In the genomic region with DNA sequence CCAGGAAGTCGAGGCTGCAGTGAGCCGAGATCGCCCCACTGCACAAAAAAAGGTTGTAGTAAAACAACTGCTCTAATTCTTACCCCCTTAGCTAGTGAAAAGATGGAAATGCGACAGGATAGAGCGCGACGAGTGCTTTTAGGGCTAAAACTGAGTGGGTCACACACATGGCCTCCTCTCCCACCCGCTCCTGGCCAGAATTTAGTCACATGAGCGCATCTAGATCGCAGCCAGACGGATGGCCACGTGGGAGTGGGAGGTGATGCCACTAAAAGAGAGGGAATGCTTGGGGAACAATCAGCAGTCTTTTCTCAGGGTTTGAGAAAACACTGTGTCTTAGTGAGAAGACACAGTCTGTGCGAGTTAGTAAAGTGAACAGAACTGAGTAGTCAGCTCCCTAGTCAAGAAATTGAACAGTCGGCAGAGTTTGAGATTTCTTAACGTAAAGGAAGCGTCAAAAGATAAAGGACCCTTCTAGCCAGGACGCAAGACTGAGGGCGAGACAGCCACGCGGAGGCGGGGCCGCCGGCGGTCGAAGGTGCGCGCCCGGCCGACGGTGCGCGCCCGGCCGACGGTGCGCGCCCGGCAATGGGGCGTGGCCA, we compare ENCODE assay signal across 8 cellular contexts. TPM values are rescaled to one million over a fixed set of nuclear protein-coding genes. Genes with fewer than 3 reads are reported as not detected.
A peak's percentile ranks its signal among the peaks of the same experiment; 100 is the strongest.
DNase-seq lines count a peak whose midpoint lies in the region; ATAC-seq and TF ChIP-seq lines count a peak whose summit lies in the region.

No MANE protein-coding gene starts in this region.

- peaks cover 11% of the 10 kb centered on the region for H3K27me3 Mint-ChIP-seq in endothelial cell (ENCODE audit: unreplicated experiment)
- peaks cover 24% of the 10 kb centered on the region for H3K27me3 Mint-ChIP-seq in progenitor cell of endocrine pancreas

- TF ChIP-seq CTCF in GM12864 (IDR thresholded peaks at IDR 0.05; ENCODE audit: low read depth, low read length, missing control alignments): no peak
- TF ChIP-seq CTCF in endothelial cell (IDR thresholded peaks at IDR 0.05; ENCODE audit: unreplicated experiment): no peak
- no peak for TF ChIP-seq CTCF in progenitor cell of endocrine pancreas (IDR thresholded peaks at IDR 0.05; ENCODE audit: unreplicated experiment)

- H3K9me3 Mint-ChIP-seq in endothelial cell (ENCODE audit: unreplicated experiment) (no peaks in the 10 kb centered on the region), progenitor cell of endocrine pancreas (ENCODE audit: low read depth) (no peaks in the 10 kb centered on the region)

- H3K27ac Mint-ChIP-seq in endothelial cell (ENCODE audit: unreplicated experiment) (peak overlapping the region; percentile 26), progenitor cell of endocrine pancreas (peak overlapping the region; percentile 3)

- ATAC-seq in GM21390 (IDR thresholded peaks at IDR 0.05; ENCODE audit: unreplicated experiment): no peak

- intact Hi-C loops in head of caudate nucleus (cut with DNase I): loop anchor here (5.0 kb wide), 1 partner anchor 100 kb away; no protein-coding TSS in a partner anchor

- H3K4me3 ChIP-seq in GM12864 (ENCODE audit: low read depth, low read length): peak overlapping the region; percentile 29

- peaks cover 18% of the 10 kb centered on the region for H3K4me1 Mint-ChIP-seq in endothelial cell (ENCODE audit: unreplicated experiment)
- H3K4me1 Mint-ChIP-seq in progenitor cell of endocrine pancreas (ENCODE audit: low read depth): peaks cover 9% of the 10 kb centered on the region

- DNase-seq in GM12864 (ENCODE audit: low read depth) (no peak), NCI-H82 treated with DMSO at 0.1 percent for 48 hours (lab: John Stamatoyannopoulos, UW; ENCODE audit: unreplicated experiment) (peak; percentile 79), endothelial cell (ENCODE audit: low spot score) (no peak), progenitor cell of endocrine pancreas (ENCODE audit: low spot score, unreplicated experiment) (no peak), SKM-1 (lab: John Stamatoyannopoulos, UW; ENCODE audit: unreplicated experiment) (no peak), ureter (ENCODE audit: low spot score) (no peak), head of caudate nucleus (no peak)

- H3K4me3 Mint-ChIP-seq in endothelial cell (ENCODE audit: unreplicated experiment) (peak overlapping the region; percentile 53), progenitor cell of endocrine pancreas (ENCODE audit: low read depth) (peak overlapping the region; percentile 98)

- H3K36me3 Mint-ChIP-seq in endothelial cell (ENCODE audit: low read depth, unreplicated experiment) (peaks cover 13% of the 10 kb centered on the region), progenitor cell of endocrine pancreas (ENCODE audit: insufficient read depth) (peaks cover 2% of the 10 kb centered on the region)

RNA-seq across cellular contexts. Expression of gene ACTR5, which starts 0.7 kb away (rescaled TPM):
- 17.3 TPM for total RNA-seq in endothelial cell (ENCODE audit: unreplicated experiment)
- total RNA-seq in progenitor cell of endocrine pancreas: 9.8 and 10.3 TPM in 2 replicates
- total RNA-seq in ureter: 8.9 TPM

RNA-seq across cellular contexts. Expression of gene SLC32A1, which starts 23.3 kb away (rescaled TPM):
- total RNA-seq in endothelial cell (ENCODE audit: unreplicated experiment) (3.4 TPM), progenitor cell of endocrine pancreas (not detected in 2 replicates), ureter (not detected)

RNA-seq across cellular contexts. Expression of gene PPP1R16B, which starts 57.9 kb away (rescaled TPM):
- 46.9 TPM for total RNA-seq in endothelial cell (ENCODE audit: unreplicated experiment)
- total RNA-seq in progenitor cell of endocrine pancreas: not detected in 2 replicates
- total RNA-seq in ureter: 10.4 TPM

Comparison
In these comparisons a context has a peak if more than half of its experiments do, and no peak if none do; other contexts are left out.
1. RNA of gene PPP1R16B, which starts 57.9 kb away (total RNA-seq): 46.9 TPM in endothelial cell (single experiment) and 10.4 TPM in ureter (single experiment); not detected in progenitor cell of endocrine pancreas; every median in the first group is over 10 times any median in the second.